Comparison of ENCODE assay signal across 1 cellular context in genomic region chr19:53872762-53873161, GRCh38.
TF ChIP-seq lines count a peak whose summit lies in the region.

No MANE protein-coding gene starts in this region.

TF ChIP-seq in HEK293, 187 proteins besides CTCF, POLR2A, EP300 and RAD21 (continued from another document):
- TF ChIP-seq ZNF518A (tag by site-specific recombination; conservative IDR thresholded peaks at IDR 0.05; ENCODE audit: low read depth) (no peak), ZBTB17 (tag by site-specific recombination; IDR thresholded peaks at IDR 0.05) (peak; percentile 54; the same call in 1 of the 2 replicates), ZNF266 (tag by site-specific recombination; IDR thresholded peaks at IDR 0.05; ENCODE audit: low read depth) (no peak), ZNF473 (tag by site-specific recombination; IDR thresholded peaks at IDR 0.05) (no peak), ZNF843 (tag by site-specific recombination; IDR thresholded peaks at IDR 0.05) (no peak), ZNF280C (tag by site-specific recombination; IDR thresholded peaks at IDR 0.05) (no peak), ZNF2 (tag by site-specific recombination; IDR thresholded peaks at IDR 0.05) (no peak)
